In genomic region chr9:120735009-120735408, GRCh38 we compare ENCODE assay signal across 19 cellular contexts. TPM values are rescaled to one million over a fixed set of nuclear protein-coding genes. Genes with fewer than 3 reads are reported as not detected.
DNase-seq lines count a peak whose midpoint lies in the region; ATAC-seq and TF ChIP-seq lines count a peak whose summit lies in the region.
"Had no signal": no experiment of that assay in that cellular context is flagged by ENCODE, and none has a peak within 500 bp of the region (broad histone marks: within the 10 kb centered on the region; RNA-seq: fewer than 3 reads in every experiment).

No MANE protein-coding gene starts in this region.

- no peaks in the 10 kb centered on the region for H3K9me3 ChIP-seq in mammary epithelial cell (replicated peaks; ENCODE audit: insufficient read depth, low read length)
- no peaks in the 10 kb centered on the region for H3K9me3 ChIP-seq in liver (ENCODE audit: control insufficient read depth in 4 of 4, low read length in 3 of 4)
- H3K9me3 ChIP-seq: testis had no signal

- TF ChIP-seq CTCF in mammary epithelial cell (conservative IDR thresholded peaks at IDR 0.05 in 1 of 2, IDR thresholded peaks at IDR 0.05 in 1 of 2; ENCODE audit: extremely low read depth in 1 of 2, insufficient read depth in 1 of 2, low read depth in 1 of 2, low read length in 2 of 2) (no peak), MCF 10A (IDR thresholded peaks at IDR 0.05; ENCODE audit: unreplicated experiment) (no peak), liver (IDR thresholded peaks at IDR 0.05; ENCODE audit: low read depth, low read length, missing input control) (peak; percentile 10), foreskin keratinocyte (conservative IDR thresholded peaks at IDR 0.05) (no peak)

- in situ Hi-C loops in mammary epithelial cell (cut with MboI; ENCODE audit: low sequenced_read_pairs in 2 of 2): no loop called here

- ATAC-seq in T-cell (replicated peaks in 1 of 4) (no peak), foreskin keratinocyte (no peak)
- ATAC-seq in stimulated activated effector memory CD8-positive, alpha-beta T cell treated with anti-CD3 and anti-CD28 coated beads, Interleukin-12 subunit alpha, Interleukin-12 subunit beta, amount 100 ng/mL, for 72 hours: no peak
- ATAC-seq: activated CD4-positive, alpha-beta T cell treated with anti-CD3 and anti-CD28 coated beads for 36 hours; activated T-cell treated with anti-CD3 and anti-CD28 coated beads, Interleukin-2, amount 50 U/mL, for 72 hours; left colon had no signal

- WGBS in mammary epithelial cell (ENCODE audit: low coverage, missing lambda C conversion rate): 30% methylated on average over 2 of the region's 2 CpGs
- WGBS in liver: 26% methylated on average over 2 of the region's 2 CpGs

- H3K9ac ChIP-seq in mammary epithelial cell (ENCODE audit: insufficient read depth, low read length) (no peak overlapping the region), liver (ENCODE audit: low read depth in 1 of 2, low read length in 2 of 2) (no peak overlapping the region)
- H3K9ac ChIP-seq: KMS-11 had no signal

- H3K36me3 ChIP-seq in mammary epithelial cell (ENCODE audit: insufficient read depth, low read length) (no peaks in the 10 kb centered on the region), liver (ENCODE audit: control insufficient read depth in 4 of 4, insufficient read depth in 3 of 4, low read depth in 1 of 4, low read length in 3 of 4) (no peaks in the 10 kb centered on the region)

- H3K4me1 Mint-ChIP-seq in MCF 10A (ENCODE audit: insufficient read depth, unreplicated experiment) (peaks cover 24% of the 10 kb centered on the region), T-cell (peaks cover 0 to 8% (median 3%) of the 10 kb centered on the region in 3 donors)
- H3K4me1 Mint-ChIP-seq in dendritic cell treated with granulocyte-macrophage colony-stimulating factor and Interleukin-4, amounts not matched to agents 40 ng/mL and 50 ng/mL, for 4 days (ENCODE audit: low read depth): peaks cover 53% of the 10 kb centered on the region
- H3K4me1 Mint-ChIP-seq in stimulated activated effector memory CD8-positive, alpha-beta T cell treated with anti-CD3 and anti-CD28 coated beads, Interleukin-12 subunit alpha, Interleukin-12 subunit beta, amount 100 ng/mL, for 72 hours: no peaks in the 10 kb centered on the region
- H3K4me1 Mint-ChIP-seq: activated CD4-positive, alpha-beta T cell treated with anti-CD3 and anti-CD28 coated beads for 36 hours had no signal

- POLR2A ChIA-PET in MCF 10A (lab: Yijun Ruan, JAX) (no interaction called here), T-cell (lab: Charles Lee) (no interaction called here)

- peak overlapping the region; percentile 36 for H2AFZ ChIP-seq in mammary epithelial cell (ENCODE audit: low read depth, low read length)

- H3K4me2 ChIP-seq in mammary epithelial cell (ENCODE audit: insufficient read depth, low read depth, low read length): no peak overlapping the region
- H3K4me2 ChIP-seq: KMS-11 had no signal

- no peaks in the 10 kb centered on the region for H4K20me1 ChIP-seq in mammary epithelial cell (ENCODE audit: insufficient read depth, low read length)

- H3K4me1 ChIP-seq in mammary epithelial cell (ENCODE audit: insufficient read depth, low read length): no peaks in the 10 kb centered on the region
- H3K4me1 ChIP-seq in liver (ENCODE audit: control insufficient read depth in 4 of 4, insufficient read depth in 4 of 4, low read length in 3 of 4): peaks cover 13 to 53% (median 42%) of the 10 kb centered on the region in 4 donors
- no peaks in the 10 kb centered on the region for H3K4me1 ChIP-seq in foreskin keratinocyte
- H3K4me1 ChIP-seq: testis had no signal

- CTCF ChIA-PET in mammary epithelial cell (lab: Charles Lee; ENCODE audit: low non-redundant PET): no interaction called here
- CTCF ChIA-PET in MCF 10A (lab: Yijun Ruan, JAX): interaction anchor here (0.8 to 2.9 kb wide), 4 partner anchors 21 to 202 kb away, joined by 3 to 17 read pairs (median 6); no protein-coding TSS in a partner anchor
- CTCF ChIA-PET in T-cell (lab: Charles Lee): no interaction called here

- intact Hi-C loops in mammary epithelial cell (cut with micrococcal nuclease) (no loop called here), MCF 10A (cut with micrococcal nuclease) (no loop called here)
- intact Hi-C loops in dendritic cell treated with granulocyte-macrophage colony-stimulating factor and Interleukin-4, amounts not matched to agents 40 ng/mL and 50 ng/mL, for 4 days (cut with micrococcal nuclease): no loop called here

- H3K79me2 ChIP-seq in mammary epithelial cell (ENCODE audit: insufficient read depth, low read length): no peaks in the 10 kb centered on the region

- H3K27ac ChIP-seq in mammary epithelial cell (ENCODE audit: insufficient read depth, low read depth, low read length): no peak overlapping the region
- H3K27ac ChIP-seq in liver (ENCODE audit: low read depth in 1 of 2, low read length in 2 of 2): peak overlapping the region; percentile 83 to 91
- H3K27ac ChIP-seq in foreskin keratinocyte: no peak overlapping the region
- H3K27ac ChIP-seq: KMS-11, testis had no signal

- H3K4me3 ChIP-seq in mammary epithelial cell (replicated peaks in 1 of 3; ENCODE audit: insufficient read depth in 1 of 3, low read depth in 2 of 3, low read length in 3 of 3) (no peak overlapping the region), liver (ENCODE audit: low read depth in 1 of 3, low read length in 3 of 3) (no peak overlapping the region)
- H3K4me3 ChIP-seq: testis had no signal

- H3K36me3 Mint-ChIP-seq in MCF 10A (ENCODE audit: insufficient read depth, unreplicated experiment): no peaks in the 10 kb centered on the region
- H3K36me3 Mint-ChIP-seq in dendritic cell treated with granulocyte-macrophage colony-stimulating factor and Interleukin-4, amounts not matched to agents 40 ng/mL and 50 ng/mL, for 4 days (ENCODE audit: low read depth): no peaks in the 10 kb centered on the region
- H3K36me3 Mint-ChIP-seq in T-cell: no peaks in the 10 kb centered on the region
- H3K36me3 Mint-ChIP-seq in stimulated activated effector memory CD8-positive, alpha-beta T cell treated with anti-CD3 and anti-CD28 coated beads, Interleukin-12 subunit alpha, Interleukin-12 subunit beta, amount 100 ng/mL, for 72 hours: no peaks in the 10 kb centered on the region

- H3K27me3 Mint-ChIP-seq in MCF 10A (ENCODE audit: insufficient read depth, unreplicated experiment) (no peaks in the 10 kb centered on the region), T-cell (no peaks in the 10 kb centered on the region)
- H3K27me3 Mint-ChIP-seq in dendritic cell treated with granulocyte-macrophage colony-stimulating factor and Interleukin-4, amounts not matched to agents 40 ng/mL and 50 ng/mL, for 4 days: no peaks in the 10 kb centered on the region
- H3K27me3 Mint-ChIP-seq: activated CD4-positive, alpha-beta T cell treated with anti-CD3 and anti-CD28 coated beads for 36 hours had no signal

- no peak overlapping the region for H3K4me3 Mint-ChIP-seq in MCF 10A (ENCODE audit: unreplicated experiment)
- no peak overlapping the region for H3K4me3 Mint-ChIP-seq in dendritic cell treated with granulocyte-macrophage colony-stimulating factor and Interleukin-4, amounts not matched to agents 40 ng/mL and 50 ng/mL, for 4 days
- no peak overlapping the region for H3K4me3 Mint-ChIP-seq in T-cell
- H3K4me3 Mint-ChIP-seq in stimulated activated effector memory CD8-positive, alpha-beta T cell treated with anti-CD3 and anti-CD28 coated beads, Interleukin-12 subunit alpha, Interleukin-12 subunit beta, amount 100 ng/mL, for 72 hours: no peak overlapping the region
- H3K4me3 Mint-ChIP-seq: activated CD4-positive, alpha-beta T cell treated with anti-CD3 and anti-CD28 coated beads for 36 hours; activated T-cell treated with anti-CD3 and anti-CD28 coated beads, Interleukin-2, amount 50 U/mL, for 72 hours; neural crest cell had no signal

- dilution Hi-C loops in mammary epithelial cell (cut with HindIII; ENCODE audit: low sequenced_read_pairs): loop anchor here (25.0 kb wide), 1 partner anchor 98 kb away; no protein-coding TSS in a partner anchor

- no TSS peak for BruUV-seq in mammary epithelial cell (replicated peaks; lab: Mats Ljungman, UMichigan)
- BruUV-seq in MCF 10A (replicated peaks; lab: Mats Ljungman, UMichigan): no TSS peak

- DNase-seq in mammary epithelial cell: no peak
- no peak for DNase-seq in MCF 10A (ENCODE audit: unreplicated experiment)
- DNase-seq in T-cell: no peak
- DNase-seq in foreskin keratinocyte: no peak
- DNase-seq in stimulated activated effector memory CD8-positive, alpha-beta T cell treated with anti-CD3 and anti-CD28 coated beads, Interleukin-12 subunit alpha, Interleukin-12 subunit beta, amount 100 ng/mL, for 72 hours (ENCODE audit: low spot score in 2 of 2): no peak
- DNase-seq in SK-N-DZ (ENCODE audit: low spot score): no peak
- DNase-seq: activated CD4-positive, alpha-beta T cell treated with anti-CD3 and anti-CD28 coated beads for 36 hours; activated T-cell treated with anti-CD3 and anti-CD28 coated beads, Interleukin-2, amount 50 U/mL, for 72 hours; DMS153; effector memory CD4-positive, alpha-beta T cell; left colon; NCI-H2029; NCI-H774; T-helper 1 cell; testis had no signal

- H3K9me3 Mint-ChIP-seq in MCF 10A (ENCODE audit: unreplicated experiment) (no peaks in the 10 kb centered on the region), T-cell (no peaks in the 10 kb centered on the region)
- no peaks in the 10 kb centered on the region for H3K9me3 Mint-ChIP-seq in dendritic cell treated with granulocyte-macrophage colony-stimulating factor and Interleukin-4, amounts not matched to agents 40 ng/mL and 50 ng/mL, for 4 days
- no peaks in the 10 kb centered on the region for H3K9me3 Mint-ChIP-seq in stimulated activated effector memory CD8-positive, alpha-beta T cell treated with anti-CD3 and anti-CD28 coated beads, Interleukin-12 subunit alpha, Interleukin-12 subunit beta, amount 100 ng/mL, for 72 hours
- H3K9me3 Mint-ChIP-seq: activated T-cell treated with anti-CD3 and anti-CD28 coated beads, Interleukin-2, amount 50 U/mL, for 72 hours; neural crest cell had no signal

- H3K27me3 ChIP-seq in mammary epithelial cell (ENCODE audit: insufficient read depth, low read length) (no peaks in the 10 kb centered on the region), liver (ENCODE audit: control insufficient read depth in 4 of 4, insufficient read depth in 4 of 4, low read length in 3 of 4) (no peaks in the 10 kb centered on the region), foreskin keratinocyte (no peaks in the 10 kb centered on the region)
- H3K27me3 ChIP-seq: testis had no signal

- H3K27ac Mint-ChIP-seq in MCF 10A (ENCODE audit: low read depth, unreplicated experiment): no peak overlapping the region
- peak overlapping the region; percentile 57 for H3K27ac Mint-ChIP-seq in dendritic cell treated with granulocyte-macrophage colony-stimulating factor and Interleukin-4, amounts not matched to agents 40 ng/mL and 50 ng/mL, for 4 days
- H3K27ac Mint-ChIP-seq in T-cell: no peak overlapping the region
- no peak overlapping the region for H3K27ac Mint-ChIP-seq in stimulated activated effector memory CD8-positive, alpha-beta T cell treated with anti-CD3 and anti-CD28 coated beads, Interleukin-12 subunit alpha, Interleukin-12 subunit beta, amount 100 ng/mL, for 72 hours
- H3K27ac Mint-ChIP-seq: activated CD4-positive, alpha-beta T cell treated with anti-CD3 and anti-CD28 coated beads for 36 hours; activated T-cell treated with anti-CD3 and anti-CD28 coated beads, Interleukin-2, amount 50 U/mL, for 72 hours had no signal

- TF ChIP-seq RAD21 in liver (IDR thresholded peaks at IDR 0.05): no peak

RNA-seq across cellular contexts. Expression of gene MEGF9, which starts 20.7 kb away (rescaled TPM):
- total RNA-seq in mammary epithelial cell (10 to 100 TPM; 10.9 to 31.5 TPM), MCF 10A (2022) (5.7 and 6.9 TPM in 2 replicates), liver (10 to 100 TPM; 19.8 to 27.4 TPM), T-cell (10 to 100 TPM; 10.4 to 15.5 (median 11.3) TPM), foreskin keratinocyte (11.1 and 16.0 TPM in 2 replicates)
- polyA plus RNA-seq in mammary epithelial cell (4.8 TPM), liver (10 to 100 TPM; 15.5 to 18.7 TPM), foreskin keratinocyte (3.2 and 3.9 TPM in 2 replicates)
- 9.0 TPM for polyA minus RNA-seq in mammary epithelial cell
- polyA plus RNA-seq in SK-N-DZ (2014; cell fraction: cytosol; rRNA removed): 11.4 TPM in 2 replicates
- polyA plus RNA-seq in SK-N-DZ (2014; cell fraction: nucleus; rRNA removed): 4.1 and 4.5 TPM in 2 replicates

RNA-seq across cellular contexts. Expression of gene FBXW2, which starts 58.2 kb away (rescaled TPM):
- 10 to 100 TPM; 39.3 to 70.1 TPM for total RNA-seq in mammary epithelial cell
- polyA plus RNA-seq in mammary epithelial cell: 38.5 TPM
- polyA minus RNA-seq in mammary epithelial cell: 80.3 TPM
- total RNA-seq in MCF 10A (2022): 53.9 and 58.4 TPM in 2 replicates
- 10 to 100 TPM; 28.2 to 40.9 TPM for total RNA-seq in liver
- 10 to 100 TPM in 1 of 2 donors, 1 to 10 TPM in 1; 7.0 to 16.7 TPM for polyA plus RNA-seq in liver
- total RNA-seq in T-cell: 10 to 100 TPM; 70.3 to 78.3 (median 74.3) TPM
- 45.5 and 48.1 TPM in 2 replicates for total RNA-seq in foreskin keratinocyte
- polyA plus RNA-seq in foreskin keratinocyte: 24.0 and 27.7 TPM in 2 replicates
- 20.2 and 31.9 TPM in 2 replicates for polyA plus RNA-seq in SK-N-DZ (2014; cell fraction: cytosol; rRNA removed)
- 16.1 and 27.5 TPM in 2 replicates for polyA plus RNA-seq in SK-N-DZ (2014; cell fraction: nucleus; rRNA removed)

Comparison
In these comparisons a context has a peak if more than half of its experiments do, and no peak if none do; other contexts are left out.
1. H3K27ac ChIP-seq: peak in liver (2 of 2); none in mammary epithelial cell (single experiment) and foreskin keratinocyte (single experiment).